ENCODE assay signal across 1 cellular context in the genomic region with DNA sequence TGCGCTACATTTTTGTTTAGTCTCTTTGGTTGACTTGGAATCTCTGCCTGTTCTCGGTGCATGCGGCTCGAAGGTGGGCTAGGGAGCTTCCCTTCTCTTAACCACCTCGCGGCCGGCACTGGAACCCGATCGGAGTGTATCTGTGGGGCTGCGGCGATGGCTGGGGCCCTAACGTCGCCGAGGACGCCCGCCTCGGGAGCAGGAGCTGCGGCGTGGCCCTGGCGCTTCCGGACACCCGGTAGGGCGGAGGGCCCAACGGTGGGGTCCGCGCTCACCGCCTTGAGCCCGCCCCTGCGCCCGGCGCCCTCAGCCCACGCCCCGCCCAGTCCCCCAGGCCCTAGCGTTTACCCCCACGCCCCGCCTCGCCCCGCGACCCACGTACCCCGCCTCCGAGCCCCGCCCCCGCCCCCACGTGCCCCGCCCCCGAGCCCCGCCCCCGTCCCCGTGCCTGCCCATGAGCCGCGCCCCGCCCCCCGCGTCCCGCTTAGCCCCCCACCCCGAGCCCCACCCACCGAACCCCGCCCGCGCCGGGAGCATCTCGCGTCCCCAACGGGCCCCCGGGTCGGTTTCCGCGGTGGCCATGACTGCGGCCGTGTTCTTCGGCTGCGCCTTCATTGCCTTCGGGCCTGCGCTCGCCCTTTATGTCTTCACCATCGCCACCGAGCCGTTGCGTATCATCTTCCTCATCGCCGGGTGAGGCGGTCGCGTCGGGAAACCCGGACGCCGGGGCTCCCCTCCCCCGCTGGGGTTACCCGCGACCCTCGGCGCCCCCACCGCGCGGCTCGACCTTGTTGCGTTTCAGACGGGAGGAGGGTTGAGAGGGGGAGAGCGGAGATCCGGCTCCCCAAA.
A peak's percentile ranks its signal among the peaks of the same experiment; 100 is the strongest.
TF ChIP-seq lines count a peak whose summit lies in the region.

A gene (plus strand): TSS at position 562 of the 849 bp plus-strand sequence. CDS start 19 bp downstream, at position 581.

TF ChIP-seq in K562, 482 proteins besides CTCF, POLR2A, EP300 and RAD21 (continued from another document):
- TF ChIP-seq, protein P1, sequence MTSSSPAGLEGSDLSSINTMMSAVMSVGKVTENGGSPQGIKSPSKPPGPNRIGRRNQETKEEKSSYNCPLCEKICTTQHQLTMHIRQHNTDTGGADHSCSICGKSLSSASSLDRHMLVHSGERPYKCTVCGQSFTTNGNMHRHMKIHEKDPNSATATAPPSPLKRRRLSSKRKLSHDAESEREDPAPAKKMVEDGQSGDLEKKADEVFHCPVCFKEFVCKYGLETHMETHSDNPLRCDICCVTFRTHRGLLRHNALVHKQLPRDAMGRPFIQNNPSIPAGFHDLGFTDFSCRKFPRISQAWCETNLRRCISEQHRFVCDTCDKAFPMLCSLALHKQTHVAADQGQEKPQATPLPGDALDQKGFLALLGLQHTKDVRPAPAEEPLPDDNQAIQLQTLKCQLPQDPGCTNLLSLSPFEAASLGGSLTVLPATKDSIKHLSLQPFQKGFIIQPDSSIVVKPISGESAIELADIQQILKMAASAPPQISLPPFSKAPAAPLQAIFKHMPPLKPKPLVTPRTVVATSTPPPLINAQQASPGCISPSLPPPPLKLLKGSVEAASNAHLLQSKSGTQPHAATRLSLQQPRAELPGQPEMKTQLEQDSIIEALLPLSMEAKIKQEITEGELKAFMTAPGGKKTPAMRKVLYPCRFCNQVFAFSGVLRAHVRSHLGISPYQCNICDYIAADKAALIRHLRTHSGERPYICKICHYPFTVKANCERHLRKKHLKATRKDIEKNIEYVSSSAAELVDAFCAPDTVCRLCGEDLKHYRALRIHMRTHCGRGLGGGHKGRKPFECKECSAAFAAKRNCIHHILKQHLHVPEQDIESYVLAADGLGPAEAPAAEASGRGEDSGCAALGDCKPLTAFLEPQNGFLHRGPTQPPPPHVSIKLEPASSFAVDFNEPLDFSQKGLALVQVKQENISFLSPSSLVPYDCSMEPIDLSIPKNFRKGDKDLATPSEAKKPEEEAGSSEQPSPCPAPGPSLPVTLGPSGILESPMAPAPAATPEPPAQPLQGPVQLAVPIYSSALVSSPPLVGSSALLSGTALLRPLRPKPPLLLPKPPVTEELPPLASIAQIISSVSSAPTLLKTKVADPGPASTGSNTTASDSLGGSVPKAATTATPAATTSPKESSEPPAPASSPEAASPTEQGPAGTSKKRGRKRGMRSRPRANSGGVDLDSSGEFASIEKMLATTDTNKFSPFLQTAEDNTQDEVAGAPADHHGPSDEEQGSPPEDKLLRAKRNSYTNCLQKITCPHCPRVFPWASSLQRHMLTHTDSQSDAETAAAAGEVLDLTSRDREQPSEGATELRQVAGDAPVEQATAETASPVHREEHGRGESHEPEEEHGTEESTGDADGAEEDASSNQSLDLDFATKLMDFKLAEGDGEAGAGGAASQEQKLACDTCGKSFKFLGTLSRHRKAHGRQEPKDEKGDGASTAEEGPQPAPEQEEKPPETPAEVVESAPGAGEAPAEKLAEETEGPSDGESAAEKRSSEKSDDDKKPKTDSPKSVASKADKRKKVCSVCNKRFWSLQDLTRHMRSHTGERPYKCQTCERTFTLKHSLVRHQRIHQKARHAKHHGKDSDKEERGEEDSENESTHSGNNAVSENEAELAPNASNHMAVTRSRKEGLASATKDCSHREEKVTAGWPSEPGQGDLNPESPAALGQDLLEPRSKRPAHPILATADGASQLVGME (CRISPR knock-in tag; IDR thresholded peaks at IDR 0.05) = no peak
- TF ChIP-seq, protein P2, sequence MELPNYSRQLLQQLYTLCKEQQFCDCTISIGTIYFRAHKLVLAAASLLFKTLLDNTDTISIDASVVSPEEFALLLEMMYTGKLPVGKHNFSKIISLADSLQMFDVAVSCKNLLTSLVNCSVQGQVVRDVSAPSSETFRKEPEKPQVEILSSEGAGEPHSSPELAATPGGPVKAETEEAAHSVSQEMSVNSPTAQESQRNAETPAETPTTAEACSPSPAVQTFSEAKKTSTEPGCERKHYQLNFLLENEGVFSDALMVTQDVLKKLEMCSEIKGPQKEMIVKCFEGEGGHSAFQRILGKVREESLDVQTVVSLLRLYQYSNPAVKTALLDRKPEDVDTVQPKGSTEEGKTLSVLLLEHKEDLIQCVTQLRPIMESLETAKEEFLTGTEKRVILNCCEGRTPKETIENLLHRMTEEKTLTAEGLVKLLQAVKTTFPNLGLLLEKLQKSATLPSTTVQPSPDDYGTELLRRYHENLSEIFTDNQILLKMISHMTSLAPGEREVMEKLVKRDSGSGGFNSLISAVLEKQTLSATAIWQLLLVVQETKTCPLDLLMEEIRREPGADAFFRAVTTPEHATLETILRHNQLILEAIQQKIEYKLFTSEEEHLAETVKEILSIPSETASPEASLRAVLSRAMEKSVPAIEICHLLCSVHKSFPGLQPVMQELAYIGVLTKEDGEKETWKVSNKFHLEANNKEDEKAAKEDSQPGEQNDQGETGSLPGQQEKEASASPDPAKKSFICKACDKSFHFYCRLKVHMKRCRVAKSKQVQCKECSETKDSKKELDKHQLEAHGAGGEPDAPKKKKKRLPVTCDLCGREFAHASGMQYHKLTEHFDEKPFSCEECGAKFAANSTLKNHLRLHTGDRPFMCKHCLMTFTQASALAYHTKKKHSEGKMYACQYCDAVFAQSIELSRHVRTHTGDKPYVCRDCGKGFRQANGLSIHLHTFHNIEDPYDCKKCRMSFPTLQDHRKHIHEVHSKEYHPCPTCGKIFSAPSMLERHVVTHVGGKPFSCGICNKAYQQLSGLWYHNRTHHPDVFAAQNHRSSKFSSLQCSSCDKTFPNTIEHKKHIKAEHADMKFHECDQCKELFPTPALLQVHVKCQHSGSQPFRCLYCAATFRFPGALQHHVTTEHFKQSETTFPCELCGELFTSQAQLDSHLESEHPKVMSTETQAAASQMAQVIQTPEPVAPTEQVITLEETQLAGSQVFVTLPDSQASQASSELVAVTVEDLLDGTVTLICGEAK (IDR thresholded peaks at IDR 0.05) = no peak; the same call in 1 of the 2 replicates
- TF ChIP-seq, protein P2 (CRISPR knock-in tag; IDR thresholded peaks at IDR 0.05) = no peak
- TF ChIP-seq JUND (IDR thresholded peaks at IDR 0.05; ENCODE audit: borderline replicate concordance, low read depth, low read length) = no peak
- TF ChIP-seq JUND (tag; IDR thresholded peaks at IDR 0.05; ENCODE audit: borderline replicate concordance, low read depth, low read length) = no peak; the same call in 2 of the 3 replicates
- no peak for TF ChIP-seq ATF1 (CRISPR knock-in tag; IDR thresholded peaks at IDR 0.05)
- TF ChIP-seq ATF1 (tag; IDR thresholded peaks at IDR 0.05) = peak; percentile 31; the same call in 1 of the 2 replicates
- TF ChIP-seq NFXL1 (CRISPR knock-in tag; IDR thresholded peaks at IDR 0.05) = no peak
- 0 out of 2 replicates have a peak, but pooled peaks have one; percentile 33 for TF ChIP-seq E2F3 (CRISPR knock-in tag; IDR thresholded peaks at IDR 0.05)
